ENCODE assay signal across 1 cellular context in the genomic region with DNA sequence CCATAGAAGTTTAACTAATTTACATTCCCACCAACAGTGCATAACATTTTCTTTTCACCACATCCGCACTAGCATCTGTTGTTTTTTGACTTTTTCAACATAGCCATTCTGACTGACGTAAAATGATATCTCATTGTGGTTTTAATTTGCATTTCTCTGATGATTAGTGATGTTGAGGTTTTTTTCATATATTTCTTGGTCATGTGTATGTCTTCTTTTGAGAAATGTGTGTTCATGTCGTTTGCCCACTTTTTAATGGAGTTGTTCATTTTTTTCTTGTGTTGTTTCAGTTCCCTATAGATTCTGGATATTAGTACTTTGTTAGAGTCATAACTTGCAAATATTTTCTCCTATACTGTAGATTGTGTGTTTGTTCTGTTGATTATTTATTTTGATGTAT.
TF ChIP-seq lines count a peak whose summit lies in the region.

No MANE protein-coding gene starts in this region.

TF ChIP-seq in GM12878, 131 proteins besides CTCF, POLR2A, EP300 and RAD21 (continued from another document):
- TF ChIP-seq POU2F2 (IDR thresholded peaks at IDR 0.05; ENCODE audit: borderline replicate concordance, low read depth, low read length) (peak; percentile 53; the same call in 1 of the 3 replicates), MEF2A (IDR thresholded peaks at IDR 0.05; ENCODE audit: insufficient read depth, low read depth, low read length) (0 out of 2 replicates have a peak, but pooled peaks have one; percentile 1), CREM (IDR thresholded peaks at IDR 0.05; ENCODE audit: low read depth) (peak; percentile 21; the same call in 1 of the 2 replicates), MEF2B (IDR thresholded peaks at IDR 0.05; ENCODE audit: partially characterized antibody, poor library complexity, severe bottlenecking) (peak; percentile 19), JUNB (IDR thresholded peaks at IDR 0.05) (peak; percentile 83), CBFB (IDR thresholded peaks at IDR 0.05; ENCODE audit: low read depth) (peak; percentile 18; the same call in 1 of the 2 replicates), SPI1 (IDR thresholded peaks at IDR 0.05; ENCODE audit: borderline replicate concordance, insufficient read depth, low read depth, low read length) (peak; percentile 68), BHLHE40 (IDR thresholded peaks at IDR 0.05; ENCODE audit: borderline replicate concordance in 1 of 2, low read depth in 2 of 2, low read length in 1 of 2) (peak; percentile 40 to 43; a peak in 2 of 4 replicates), RUNX3 (IDR thresholded peaks at IDR 0.05; ENCODE audit: low read length) (peak; percentile 84), CREB1 (IDR thresholded peaks at IDR 0.05; ENCODE audit: low read depth) (0 out of 2 replicates have a peak, but pooled peaks have one; percentile 31), NBN (IDR thresholded peaks at IDR 0.05) (peak; percentile 49; the same call in 1 of the 2 replicates), BMI1 (IDR thresholded peaks at IDR 0.05; ENCODE audit: borderline replicate concordance) (peak; percentile 65; the same call in 1 of the 2 replicates), MTA2 (IDR thresholded peaks at IDR 0.05; ENCODE audit: low read depth) (peak; percentile 96), SKIL (IDR thresholded peaks at IDR 0.05; ENCODE audit: low read depth, poor library complexity, severe bottlenecking) (peak; percentile 47), IKZF2 (IDR thresholded peaks at IDR 0.05) (peak; percentile 70 to 90), REST (IDR thresholded peaks at IDR 0.05; ENCODE audit: low read depth, low read length) (no peak)
- TF ChIP-seq, protein P1, sequence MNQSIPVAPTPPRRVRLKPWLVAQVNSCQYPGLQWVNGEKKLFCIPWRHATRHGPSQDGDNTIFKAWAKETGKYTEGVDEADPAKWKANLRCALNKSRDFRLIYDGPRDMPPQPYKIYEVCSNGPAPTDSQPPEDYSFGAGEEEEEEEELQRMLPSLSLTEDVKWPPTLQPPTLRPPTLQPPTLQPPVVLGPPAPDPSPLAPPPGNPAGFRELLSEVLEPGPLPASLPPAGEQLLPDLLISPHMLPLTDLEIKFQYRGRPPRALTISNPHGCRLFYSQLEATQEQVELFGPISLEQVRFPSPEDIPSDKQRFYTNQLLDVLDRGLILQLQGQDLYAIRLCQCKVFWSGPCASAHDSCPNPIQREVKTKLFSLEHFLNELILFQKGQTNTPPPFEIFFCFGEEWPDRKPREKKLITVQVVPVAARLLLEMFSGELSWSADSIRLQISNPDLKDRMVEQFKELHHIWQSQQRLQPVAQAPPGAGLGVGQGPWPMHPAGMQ (IDR thresholded peaks at IDR 0.05; ENCODE audit: borderline replicate concordance), result no peak
- TF ChIP-seq, protein P2, sequence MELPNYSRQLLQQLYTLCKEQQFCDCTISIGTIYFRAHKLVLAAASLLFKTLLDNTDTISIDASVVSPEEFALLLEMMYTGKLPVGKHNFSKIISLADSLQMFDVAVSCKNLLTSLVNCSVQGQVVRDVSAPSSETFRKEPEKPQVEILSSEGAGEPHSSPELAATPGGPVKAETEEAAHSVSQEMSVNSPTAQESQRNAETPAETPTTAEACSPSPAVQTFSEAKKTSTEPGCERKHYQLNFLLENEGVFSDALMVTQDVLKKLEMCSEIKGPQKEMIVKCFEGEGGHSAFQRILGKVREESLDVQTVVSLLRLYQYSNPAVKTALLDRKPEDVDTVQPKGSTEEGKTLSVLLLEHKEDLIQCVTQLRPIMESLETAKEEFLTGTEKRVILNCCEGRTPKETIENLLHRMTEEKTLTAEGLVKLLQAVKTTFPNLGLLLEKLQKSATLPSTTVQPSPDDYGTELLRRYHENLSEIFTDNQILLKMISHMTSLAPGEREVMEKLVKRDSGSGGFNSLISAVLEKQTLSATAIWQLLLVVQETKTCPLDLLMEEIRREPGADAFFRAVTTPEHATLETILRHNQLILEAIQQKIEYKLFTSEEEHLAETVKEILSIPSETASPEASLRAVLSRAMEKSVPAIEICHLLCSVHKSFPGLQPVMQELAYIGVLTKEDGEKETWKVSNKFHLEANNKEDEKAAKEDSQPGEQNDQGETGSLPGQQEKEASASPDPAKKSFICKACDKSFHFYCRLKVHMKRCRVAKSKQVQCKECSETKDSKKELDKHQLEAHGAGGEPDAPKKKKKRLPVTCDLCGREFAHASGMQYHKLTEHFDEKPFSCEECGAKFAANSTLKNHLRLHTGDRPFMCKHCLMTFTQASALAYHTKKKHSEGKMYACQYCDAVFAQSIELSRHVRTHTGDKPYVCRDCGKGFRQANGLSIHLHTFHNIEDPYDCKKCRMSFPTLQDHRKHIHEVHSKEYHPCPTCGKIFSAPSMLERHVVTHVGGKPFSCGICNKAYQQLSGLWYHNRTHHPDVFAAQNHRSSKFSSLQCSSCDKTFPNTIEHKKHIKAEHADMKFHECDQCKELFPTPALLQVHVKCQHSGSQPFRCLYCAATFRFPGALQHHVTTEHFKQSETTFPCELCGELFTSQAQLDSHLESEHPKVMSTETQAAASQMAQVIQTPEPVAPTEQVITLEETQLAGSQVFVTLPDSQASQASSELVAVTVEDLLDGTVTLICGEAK (IDR thresholded peaks at IDR 0.05; ENCODE audit: borderline replicate concordance), result no peak
- TF ChIP-seq, protein P3, sequence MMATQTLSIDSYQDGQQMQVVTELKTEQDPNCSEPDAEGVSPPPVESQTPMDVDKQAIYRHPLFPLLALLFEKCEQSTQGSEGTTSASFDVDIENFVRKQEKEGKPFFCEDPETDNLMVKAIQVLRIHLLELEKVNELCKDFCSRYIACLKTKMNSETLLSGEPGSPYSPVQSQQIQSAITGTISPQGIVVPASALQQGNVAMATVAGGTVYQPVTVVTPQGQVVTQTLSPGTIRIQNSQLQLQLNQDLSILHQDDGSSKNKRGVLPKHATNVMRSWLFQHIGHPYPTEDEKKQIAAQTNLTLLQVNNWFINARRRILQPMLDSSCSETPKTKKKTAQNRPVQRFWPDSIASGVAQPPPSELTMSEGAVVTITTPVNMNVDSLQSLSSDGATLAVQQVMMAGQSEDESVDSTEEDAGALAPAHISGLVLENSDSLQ (IDR thresholded peaks at IDR 0.05), result peak; percentile 38
